ENCODE assay signal across 1 cellular context in the genomic region with DNA sequence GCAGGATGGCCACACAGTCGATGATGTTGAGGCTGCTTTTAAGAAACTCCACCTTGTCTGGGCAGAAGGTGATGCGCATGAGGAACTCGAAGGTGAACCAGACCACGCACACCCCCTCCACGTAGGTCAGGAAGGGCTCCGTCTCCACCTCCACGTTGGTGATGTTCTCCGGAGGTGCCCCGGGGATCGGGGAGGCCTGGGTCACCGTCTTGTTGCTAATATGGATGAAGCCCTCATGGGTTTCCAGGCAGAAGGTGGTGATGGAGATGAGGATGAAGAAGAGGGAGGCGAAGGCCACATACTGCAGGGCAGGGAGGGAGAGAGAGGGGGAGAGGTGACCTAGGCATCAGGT.
TF ChIP-seq lines count a peak whose summit lies in the region.

No MANE protein-coding gene starts in this region.

TF ChIP-seq in K562, 482 proteins besides CTCF, POLR2A, EP300 and RAD21:
- TF ChIP-seq ZNF699 (CRISPR knock-in tag; IDR thresholded peaks at IDR 0.05; ENCODE audit: insufficient replicate concordance) (no peak), RBFOX2 (IDR thresholded peaks at IDR 0.05; ENCODE audit: low read depth, low read length) (0 out of 2 replicates have a peak, but pooled peaks have one; percentile 9)
